8 cellular contexts compared by ENCODE assay signal in the genomic region with DNA sequence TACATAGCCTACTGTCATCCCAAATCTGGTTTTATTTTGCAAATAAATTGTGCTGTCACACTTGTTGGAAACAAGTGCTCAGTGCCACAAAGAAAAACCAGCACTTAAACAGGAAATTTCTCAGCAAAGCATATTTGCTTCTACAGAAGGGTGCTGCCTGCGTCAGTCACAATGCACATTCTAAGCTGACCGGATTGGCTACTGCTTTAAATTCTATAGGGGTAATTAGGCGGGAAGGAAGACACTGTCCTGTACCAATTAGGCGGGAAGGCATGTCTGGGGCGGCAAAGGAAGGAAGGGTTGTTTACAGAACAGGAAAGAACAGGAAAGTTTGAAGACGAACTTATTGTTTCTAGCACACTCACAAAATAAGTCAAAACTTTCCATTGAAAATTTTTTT. TPM values are rescaled to one million over a fixed set of nuclear protein-coding genes. Genes with fewer than 3 reads are reported as not detected.
DNase-seq lines count a peak whose midpoint lies in the region; ATAC-seq and TF ChIP-seq lines count a peak whose summit lies in the region.

No MANE protein-coding gene starts in this region.

- no peak for TF ChIP-seq CTCF in MM.1S (IDR thresholded peaks at IDR 0.05; ENCODE audit: low read length)

- H3K79me2 ChIP-seq in MM.1S (ENCODE audit: low read length), result peaks cover 67% of the 10 kb centered on the region

- H2AFZ ChIP-seq in MM.1S (ENCODE audit: low read length), result no peak overlapping the region

- no peaks in the 10 kb centered on the region for H3K27me3 ChIP-seq in MM.1S (replicated peaks; ENCODE audit: insufficient read depth, low read length)
- H3K27me3 ChIP-seq in subcutaneous abdominal adipose tissue (ENCODE audit: control insufficient read depth in 5 of 5, insufficient read depth in 4 of 5, low read length in 5 of 5), result no peaks in the 10 kb centered on the region

- H3K9me3 ChIP-seq in MM.1S (replicated peaks; ENCODE audit: insufficient read depth, low read length) (no peaks in the 10 kb centered on the region), subcutaneous abdominal adipose tissue (ENCODE audit: control insufficient read depth in 5 of 5, low read length in 5 of 5) (no peaks in the 10 kb centered on the region)

- peaks cover 0 to 4% of the 10 kb centered on the region in 2 donors for H3K9me3 Mint-ChIP-seq in activated naive CD4-positive, alpha-beta T cell treated with anti-CD3 and anti-CD28 coated beads, Interleukin-2, amount 50 U/mL, for 72 hours

- peak overlapping the region; percentile 73 for H3K4me2 ChIP-seq in MM.1S (ENCODE audit: low read depth, low read length)

- H3K9me2 ChIP-seq in MM.1S (replicated peaks; ENCODE audit: insufficient read depth, low read length), result no peaks in the 10 kb centered on the region

- no peaks in the 10 kb centered on the region for H4K20me1 ChIP-seq in MM.1S (ENCODE audit: insufficient read depth, low read length)

- H3K4me1 ChIP-seq in MM.1S (ENCODE audit: low read length) (peaks cover 51% of the 10 kb centered on the region), subcutaneous abdominal adipose tissue (ENCODE audit: control insufficient read depth in 5 of 5, insufficient read depth in 5 of 5, low read length in 5 of 5) (peaks cover 13 to 54% (median 32%) of the 10 kb centered on the region in 5 donors)

- H3K36me3 Mint-ChIP-seq in activated naive CD4-positive, alpha-beta T cell treated with anti-CD3 and anti-CD28 coated beads, Interleukin-2, amount 50 U/mL, for 72 hours, result peaks cover 70 to 84% of the 10 kb centered on the region in 2 donors

- H3K9ac ChIP-seq in MM.1S (ENCODE audit: low read length) (peak overlapping the region; percentile 74), subcutaneous abdominal adipose tissue (ENCODE audit: low read length in 5 of 5) (peak overlapping the region in 4 of 5 donors; percentile 60 to 93 (median 76))

- H3K4me3 ChIP-seq in MM.1S (ENCODE audit: low read length) (peak overlapping the region; percentile 74), subcutaneous abdominal adipose tissue (ENCODE audit: low read depth in 1 of 5, low read length in 5 of 5) (peak overlapping the region; percentile 56 to 92 (median 72))

- peak overlapping the region; percentile 76 for H3K27ac ChIP-seq in MM.1S (ENCODE audit: low read length)
- H3K27ac ChIP-seq in subcutaneous abdominal adipose tissue (ENCODE audit: low read depth, low read length), result peak overlapping the region; percentile 70

- peak; percentile 53 for DNase-seq in activated naive CD4-positive, alpha-beta T cell treated with Interleukin-2 at 50 U/mL for 16 hours
- no peak for DNase-seq in activated naive CD4-positive, alpha-beta T cell (lab: John Stamatoyannopoulos, UW)
- peak; percentile 96 for DNase-seq in MM.1S
- peak; percentile 62 to 69 for DNase-seq in activated naive CD4-positive, alpha-beta T cell treated with anti-CD3 and anti-CD28 coated beads, Interleukin-2, amount 50 U/mL, for 72 hours (ENCODE audit: low spot score in 2 of 2)
- peak; percentile 20 for DNase-seq in left kidney (ENCODE audit: low read depth, low spot score)
- DNase-seq in epidermal melanocyte (ENCODE audit: insufficient read length, low spot score), result no peak
- DNase-seq in globus pallidus (ENCODE audit: low spot score), result no peak

- ATAC-seq in activated naive CD4-positive, alpha-beta T cell treated with anti-CD3 and anti-CD28 coated beads, Interleukin-2, amount 50 U/mL, for 72 hours, result peak; percentile 54 to 62

- H3K36me3 ChIP-seq in MM.1S (replicated peaks; ENCODE audit: insufficient read depth, low read length), result peaks cover 29% of the 10 kb centered on the region
- H3K36me3 ChIP-seq in subcutaneous abdominal adipose tissue (ENCODE audit: control insufficient read depth in 5 of 5, insufficient read depth in 5 of 5, low read length in 5 of 5), result peaks cover 9 to 19% (median 16%) of the 10 kb centered on the region in 5 donors

- peak overlapping the region; percentile 99 to 100 for H3K27ac Mint-ChIP-seq in activated naive CD4-positive, alpha-beta T cell treated with anti-CD3 and anti-CD28 coated beads, Interleukin-2, amount 50 U/mL, for 72 hours

- peaks cover 55% of the 10 kb centered on the region for H3F3A ChIP-seq in MM.1S (ENCODE audit: insufficient read depth, low read length)

RNA-seq across cellular contexts. Expression of a gene that starts 2.8 kb away (rescaled TPM):
- total RNA-seq in activated naive CD4-positive, alpha-beta T cell treated with anti-CD3 and anti-CD28 coated beads, Interleukin-2, amount 50 U/mL, for 72 hours, result 100 to 1,000 TPM; 226 to 314 TPM

Comparison
In these comparisons a context has a peak if more than half of its experiments do, and no peak if none do; other contexts are left out.
1. DNase-seq: peak in activated naive CD4-positive, alpha-beta T cell treated with Interleukin-2 at 50 U/mL for 16 hours (single experiment), MM.1S (single experiment), activated naive CD4-positive, alpha-beta T cell treated with anti-CD3 and anti-CD28 coated beads, Interleukin-2, amount 50 U/mL, for 72 hours (2 of 2) and left kidney (single experiment); none in activated naive CD4-positive, alpha-beta T cell (0 of 4), epidermal melanocyte (single experiment) and globus pallidus (single experiment).